In genomic region chr5:57174128-57174849, GRCh38 we compare ENCODE assay signal across 8 cellular contexts. TPM values are rescaled to one million over a fixed set of nuclear protein-coding genes. Genes with fewer than 3 reads are reported as not detected.
DNase-seq lines count a peak whose midpoint lies in the region; ATAC-seq lines count a peak whose summit lies in the region.

No MANE protein-coding gene starts in this region.

- H3K4me3 ChIP-seq in duodenal mucosa (ENCODE audit: low read depth in 1 of 2, low read length in 2 of 2) = peak overlapping the region; percentile 73 to 76

- peaks cover 24% of the 10 kb centered on the region for H3K4me1 Mint-ChIP-seq in memory B cell

- H3K36me3 ChIP-seq in duodenal mucosa (ENCODE audit: control insufficient read depth in 1 of 2, insufficient read depth in 2 of 2, low read length in 2 of 2) = no peaks in the 10 kb centered on the region

- peaks cover 6% of the 10 kb centered on the region for H3K36me3 Mint-ChIP-seq in memory B cell

- H3K9ac ChIP-seq in duodenal mucosa (ENCODE audit: low read depth in 1 of 2, low read length in 2 of 2) = peak overlapping the region; percentile 99 to 100

- H3K4me3 Mint-ChIP-seq in memory B cell = peak overlapping the region; percentile 98

- ATAC-seq in HG03175 (IDR thresholded peaks at IDR 0.05; ENCODE audit: unreplicated experiment) (peak; percentile 3), memory B cell (ENCODE audit: low read depth) (peak; percentile 3)

- H3K4me1 ChIP-seq in duodenal mucosa (ENCODE audit: control insufficient read depth in 1 of 2, insufficient read depth in 2 of 2, low read length in 2 of 2) = peaks cover 11 to 23% of the 10 kb centered on the region in 2 donors

- H3K9me3 Mint-ChIP-seq in memory B cell = no peaks in the 10 kb centered on the region

- DNase-seq in activated gamma-delta T cell treated with anti-CD3 and anti-CD28 coated beads, Interleukin-2, amount 50 U/mL, for 16 hours (ENCODE audit: low read depth) = peak; percentile 15
- DNase-seq in activated gamma-delta T cell (lab: John Stamatoyannopoulos, UW) (no peak), T-helper 2 cell (peak in 4 of 5 experiments; percentile 15 to 51 (median 32)), memory B cell (ENCODE audit: low spot score in 2 of 2) (no peak), epidermal melanocyte (ENCODE audit: insufficient read length, low spot score) (no peak)

- H3K27ac Mint-ChIP-seq in memory B cell = peak overlapping the region; percentile 99

- no peaks in the 10 kb centered on the region for H3K9me3 ChIP-seq in duodenal mucosa (ENCODE audit: control insufficient read depth in 1 of 2, low read length in 2 of 2)

- no peaks in the 10 kb centered on the region for H3K27me3 Mint-ChIP-seq in memory B cell

- H3K27me3 ChIP-seq in duodenal mucosa (ENCODE audit: control insufficient read depth in 1 of 2, insufficient read depth in 2 of 2, low read length in 2 of 2) = no peaks in the 10 kb centered on the region

- H3K27ac ChIP-seq in duodenal mucosa (ENCODE audit: low read depth, low read length) (peak overlapping the region; percentile 100), temporal lobe (ENCODE audit: low read depth, low read length) (peak overlapping the region; percentile 99)

RNA-seq across cellular contexts. Expression of gene GPBP1, which starts 0.4 kb away (rescaled TPM):
- 118 TPM for total RNA-seq in temporal lobe

Comparison
In these comparisons a context has a peak if more than half of its experiments do, and no peak if none do; other contexts are left out.
1. DNase-seq: peak in activated gamma-delta T cell treated with anti-CD3 and anti-CD28 coated beads, Interleukin-2, amount 50 U/mL, for 16 hours (single experiment) and T-helper 2 cell (4 of 5); none in activated gamma-delta T cell (single experiment), memory B cell (0 of 2) and epidermal melanocyte (single experiment).